In genomic region chr2:88198308-88198707, GRCh38 we compare ENCODE assay signal across 28 cellular contexts.
"Had no signal": no experiment of that assay in that cellular context is flagged by ENCODE, and none has a peak within 500 bp of the region (broad histone marks: within the 10 kb centered on the region; RNA-seq: fewer than 3 reads in every experiment).

No MANE protein-coding gene starts in this region.

- H3K27me3 ChIP-seq: testis, thyroid gland, vagina had no signal

- DNase-seq: stimulated activated CD4-positive, alpha-beta T cell treated with anti-CD3 and anti-CD28 coated beads, Interleukin-2, amount 100 ng/mL, for 48 hours; stimulated activated CD4-positive, alpha-beta T cell treated with anti-CD3 and anti-CD28 coated beads, Interleukin-4, amount 100 ng/mL, for 1 hour; stimulated activated CD4-positive, alpha-beta T cell treated with anti-CD3 and anti-CD28 coated beads, Interleukin-4, amount 100 ng/mL, for 24 hours; stimulated activated CD4-positive, alpha-beta T cell treated with anti-CD3 and anti-CD28 coated beads, Interleukin-4, amount 100 ng/mL, for 4 hours; stimulated activated CD8-positive, alpha-beta memory T cell treated with anti-CD3 and anti-CD28 coated beads, Interleukin-4, amount 100 ng/mL, for 48 hours; stimulated activated naive B cell treated with anti-CD40 and anti-IgM and Interleukin-4, amounts not matched to agents 10 μg/mL and 1 μg/mL and 100 μg/mL, for 72 hours; stimulated activated naive CD4-positive, alpha-beta T cell; stimulated activated naive CD4-positive, alpha-beta T cell treated with Interleukin-2 at 50 U/mL for 16 hours; stimulated activated naive CD8-positive, alpha-beta T cell treated with anti-CD3 and anti-CD28 coated beads, Interleukin-15, amount 100 ng/mL, for 72 hours; stimulated activated naive CD8-positive, alpha-beta T cell treated with anti-CD3 and anti-CD28 coated beads, Interleukin-15, Interleukin-2, amounts not matched to agents 100 U/mL and 50 U/mL, for 24 hours; stomach; substantia nigra; testis; thyroid gland; tibial artery; transverse colon; trophoblast cell; upper lobe of left lung; upper lobe of right lung; uterus had no signal

- H3K4me3 ChIP-seq: stomach, suprapubic skin, testis, thoracic aorta, thyroid gland, tibial artery, tibial nerve, transverse colon, upper lobe of left lung, upper lobe of right lung, uterus, vagina had no signal

- H3K9me3 ChIP-seq: stomach, suprapubic skin, testis, thoracic aorta, thyroid gland, tibial artery, tibial nerve, transverse colon, upper lobe of left lung, upper lobe of right lung, uterus, vagina had no signal

- H3K36me3 ChIP-seq: stomach, suprapubic skin, thoracic aorta, thyroid gland, tibial artery, tibial nerve, transverse colon, upper lobe of left lung, upper lobe of right lung, uterus, vagina had no signal

- H3K27ac ChIP-seq: stomach, suprapubic skin, testis, thoracic aorta, thyroid gland, tibial artery, tibial nerve, transverse colon, upper lobe of left lung, upper lobe of right lung, uterus, vagina had no signal

- ATAC-seq: stimulated activated naive B cell treated with anti-CD40 and anti-IgM and Interleukin-4, amounts not matched to agents 10 μg/mL and 1 μg/mL and 100 μg/mL, for 72 hours; stimulated activated naive CD8-positive, alpha-beta T cell treated with anti-CD3 and anti-CD28 coated beads, Interleukin-15, amount 100 ng/mL, for 72 hours; stimulated activated naive CD8-positive, alpha-beta T cell treated with anti-CD3 and anti-CD28 coated beads, Interleukin-15, Interleukin-2, amounts not matched to agents 100 U/mL and 50 U/mL, for 24 hours; upper lobe of right lung had no signal

- H3K4me1 ChIP-seq: uterus had no signal

- H3K4me3 Mint-ChIP-seq: stimulated activated effector memory CD8-positive, alpha-beta T cell treated with anti-CD3 and anti-CD28 coated beads, Interleukin-12 subunit alpha, Interleukin-12 subunit beta, amount 100 ng/mL, for 72 hours; stimulated activated memory B cell treated with anti-CD40 and anti-IgM and Interleukin-4, amounts not matched to agents 10 μg/mL and 1 μg/mL and 100 μg/mL, for 72 hours; stimulated activated naive B cell treated with anti-CD40 and anti-IgM and Interleukin-4, amounts not matched to agents 10 μg/mL and 1 μg/mL and 100 μg/mL, for 72 hours; stimulated activated naive CD8-positive, alpha-beta T cell treated with anti-CD3 and anti-CD28 coated beads, Interleukin-15, amount 100 ng/mL, for 72 hours; stimulated activated naive CD8-positive, alpha-beta T cell treated with anti-CD3 and anti-CD28 coated beads, Interleukin-15, Interleukin-2, amounts not matched to agents 100 ng/mL and 50 ng/mL, for 24 hours; type B pancreatic cell had no signal

- H3K36me3 Mint-ChIP-seq: stimulated activated effector memory CD8-positive, alpha-beta T cell treated with anti-CD3 and anti-CD28 coated beads, Interleukin-12 subunit alpha, Interleukin-12 subunit beta, amount 100 ng/mL, for 72 hours; stimulated activated memory B cell treated with anti-CD40 and anti-IgM and Interleukin-4, amounts not matched to agents 10 μg/mL and 1 μg/mL and 100 μg/mL, for 72 hours; stimulated activated naive B cell treated with anti-CD40 and anti-IgM and Interleukin-4, amounts not matched to agents 10 μg/mL and 1 μg/mL and 100 μg/mL, for 72 hours had no signal

- H3K9me3 Mint-ChIP-seq: stimulated activated memory B cell treated with anti-CD40 and anti-IgM and Interleukin-4, amounts not matched to agents 10 μg/mL and 1 μg/mL and 100 μg/mL, for 72 hours; stimulated activated naive CD8-positive, alpha-beta T cell treated with anti-CD3 and anti-CD28 coated beads, Interleukin-15, amount 100 ng/mL, for 72 hours; type B pancreatic cell had no signal

- H3K27ac Mint-ChIP-seq: stimulated activated effector memory CD8-positive, alpha-beta T cell treated with anti-CD3 and anti-CD28 coated beads, Interleukin-12 subunit alpha, Interleukin-12 subunit beta, amount 100 ng/mL, for 72 hours; stimulated activated memory B cell treated with anti-CD40 and anti-IgM and Interleukin-4, amounts not matched to agents 10 μg/mL and 1 μg/mL and 100 μg/mL, for 72 hours; stimulated activated naive B cell treated with anti-CD40 and anti-IgM and Interleukin-4, amounts not matched to agents 10 μg/mL and 1 μg/mL and 100 μg/mL, for 72 hours; stimulated activated naive CD8-positive, alpha-beta T cell treated with anti-CD3 and anti-CD28 coated beads, Interleukin-15, amount 100 ng/mL, for 72 hours; stimulated activated naive CD8-positive, alpha-beta T cell treated with anti-CD3 and anti-CD28 coated beads, Interleukin-15, Interleukin-2, amounts not matched to agents 100 ng/mL and 50 ng/mL, for 24 hours; type B pancreatic cell had no signal
